In genomic region chrX:17285983-17286382, GRCh38 we compare ENCODE assay signal across 37 cellular contexts.
"Had no signal": no experiment of that assay in that cellular context is flagged by ENCODE, and none has a peak within 500 bp of the region (broad histone marks: within the 10 kb centered on the region; RNA-seq: fewer than 3 reads in every experiment).

No MANE protein-coding gene starts in this region.

- H3K27ac Mint-ChIP-seq: activated B cell treated with CpG ODN at 0.5 μM for 24 hours; activated CD4-positive, alpha-beta memory T cell treated with anti-CD3 and anti-CD28 coated beads, Interleukin-2, amount 10 ng/mL, durations not matched to agents 7 days and 5 days; activated CD8-positive, alpha-beta memory T cell treated with anti-CD3 and anti-CD28 coated beads, Interleukin-2, amount 10 ng/mL, durations not matched to agents 7 days and 5 days; activated naive CD8-positive, alpha-beta T cell treated with anti-CD3 and anti-CD28 coated beads for 36 hours; activated T-cell treated with anti-CD3 and anti-CD28 coated beads, Interleukin-2, amount 50 U/mL, for 72 hours; activated T-helper 17 cell treated with anti-CD3 and anti-CD28 coated beads, Interleukin-2, amount 50 U/mL, for 72 hours; brain had no signal

- H3K27ac ChIP-seq: adrenal gland, VCaP had no signal

- H3K27me3 Mint-ChIP-seq: activated B cell treated with CpG ODN at 0.5 μM for 24 hours; activated CD4-positive, alpha-beta memory T cell treated with anti-CD3 and anti-CD28 coated beads, Interleukin-2, amount 10 ng/mL, durations not matched to agents 7 days and 5 days; activated CD8-positive, alpha-beta memory T cell treated with anti-CD3 and anti-CD28 coated beads, Interleukin-2, amount 10 ng/mL, durations not matched to agents 7 days and 5 days; activated T-helper 17 cell treated with anti-CD3 and anti-CD28 coated beads, Interleukin-2, amount 50 U/mL, for 72 hours; brain had no signal

- H3K9me3 ChIP-seq: adrenal gland had no signal

- H3K4me1 Mint-ChIP-seq: activated B cell treated with CpG ODN at 0.5 μM for 24 hours; activated CD4-positive, alpha-beta memory T cell treated with anti-CD3 and anti-CD28 coated beads, Interleukin-2, amount 10 ng/mL, durations not matched to agents 7 days and 5 days; activated CD8-positive, alpha-beta memory T cell treated with anti-CD3 and anti-CD28 coated beads, Interleukin-2, amount 10 ng/mL, durations not matched to agents 7 days and 5 days; activated naive CD8-positive, alpha-beta T cell treated with anti-CD3 and anti-CD28 coated beads for 36 hours; activated T-helper 17 cell treated with anti-CD3 and anti-CD28 coated beads, Interleukin-2, amount 50 U/mL, for 72 hours; brain had no signal

- H3K4me1 ChIP-seq: adrenal gland had no signal

- DNase-seq: activated B cell treated with CpG ODN at 0.5 μM for 24 hours; activated CD4-positive, alpha-beta memory T cell treated with anti-CD3 and anti-CD28 coated beads, Interleukin-2, amount 10 ng/mL, durations not matched to agents 7 days and 5 days; activated CD4-positive, alpha-beta T cell treated with anti-CD3 and anti-CD28 coated beads for 4 hours; activated CD4-positive, alpha-beta T cell treated with anti-CD3 and anti-CD28 coated beads, Interleukin-2, amount 50 U/mL, for 1 hour; activated CD4-positive, CD25-positive, alpha-beta regulatory T cell treated with anti-CD3 and anti-CD28 coated beads, Interleukin-2, amount 50 U/mL, for 72 hours; activated CD8-positive, alpha-beta memory T cell treated with anti-CD3 and anti-CD28 coated beads for 24 hours; activated CD8-positive, alpha-beta memory T cell treated with anti-CD3 and anti-CD28 coated beads, Interleukin-2, amount 10 ng/mL, durations not matched to agents 7 days and 5 days; activated CD8-positive, alpha-beta memory T cell treated with anti-CD3 and anti-CD28 coated beads, Interleukin-2, amount 50 U/mL, for 48 hours; activated effector memory CD4-positive, alpha-beta T cell treated with anti-CD3 and anti-CD28 coated beads, Interleukin-2, amount 50 U/mL, for 16 hours; activated naive CD4-positive, alpha-beta T cell; activated naive CD4-positive, alpha-beta T cell treated with anti-CD3 and anti-CD28 coated beads, Interleukin-2, amount 50 U/mL, for 16 hours; activated naive CD8-positive, alpha-beta T cell treated with anti-CD3 and anti-CD28 coated beads for 36 hours; activated T-cell treated with anti-CD3 and anti-CD28 coated beads, Interleukin-2, amount 50 U/mL, for 1 hour; activated T-cell treated with anti-CD3 and anti-CD28 coated beads, Interleukin-2, amount 50 U/mL, for 72 hours; adrenal gland; central memory CD4-positive, alpha-beta T cell; NCI-H1092 treated with DMSO at 0.1 percent for 48 hours; NCI-H1417; NCI-H146; NCI-H187; NCI-H2029 treated with DMSO at 0.1 percent for 48 hours; NCI-H2107; NCI-H2171; NCI-H510A; NCI-H526; NCI-H748 treated with DMSO at 0.1 percent for 48 hours; NK-92 treated with Interleukin-12 subunit alpha and Interleukin-12 subunit beta, amount 100 ng/mL, for 24 hours; Right ventricle myocardium superior; SW 1271; T-helper 1 cell; T-helper 2 cell; T-helper 9 cell had no signal

- H3K27me3 ChIP-seq: adrenal gland had no signal

- H3K4me3 ChIP-seq: adrenal gland had no signal

- FAIRE-seq: bronchial epithelial cell, colon had no signal

- H3K4me3 Mint-ChIP-seq: activated B cell treated with CpG ODN at 0.5 μM for 24 hours; activated CD4-positive, alpha-beta memory T cell treated with anti-CD3 and anti-CD28 coated beads, Interleukin-2, amount 10 ng/mL, durations not matched to agents 7 days and 5 days; activated CD8-positive, alpha-beta memory T cell treated with anti-CD3 and anti-CD28 coated beads, Interleukin-2, amount 10 ng/mL, durations not matched to agents 7 days and 5 days; activated naive CD8-positive, alpha-beta T cell treated with anti-CD3 and anti-CD28 coated beads for 36 hours; activated T-cell treated with anti-CD3 and anti-CD28 coated beads, Interleukin-2, amount 50 U/mL, for 72 hours; activated T-helper 17 cell treated with anti-CD3 and anti-CD28 coated beads, Interleukin-2, amount 50 U/mL, for 72 hours; brain had no signal

- H3K36me3 ChIP-seq: adrenal gland had no signal

- H3K9me3 Mint-ChIP-seq: activated B cell treated with CpG ODN at 0.5 μM for 24 hours; activated CD4-positive, alpha-beta memory T cell treated with anti-CD3 and anti-CD28 coated beads, Interleukin-2, amount 10 ng/mL, durations not matched to agents 7 days and 5 days; activated T-helper 17 cell treated with anti-CD3 and anti-CD28 coated beads, Interleukin-2, amount 50 U/mL, for 72 hours had no signal

- H3K36me3 Mint-ChIP-seq: activated CD8-positive, alpha-beta memory T cell treated with anti-CD3 and anti-CD28 coated beads, Interleukin-2, amount 10 ng/mL, durations not matched to agents 7 days and 5 days; brain had no signal

- ATAC-seq: activated CD8-positive, alpha-beta memory T cell treated with anti-CD3 and anti-CD28 coated beads, Interleukin-2, amount 10 ng/mL, durations not matched to agents 7 days and 5 days; activated T-cell treated with anti-CD3 and anti-CD28 coated beads, Interleukin-2, amount 50 U/mL, for 72 hours; activated T-helper 17 cell treated with anti-CD3 and anti-CD28 coated beads, Interleukin-2, amount 50 U/mL, for 72 hours had no signal
